ENCODE assay signal across 8 cellular contexts in genomic region chr1:27668808-27669723, GRCh38. TPM values are rescaled to one million over a fixed set of nuclear protein-coding genes. Genes with fewer than 3 reads are reported as not detected.
DNase-seq lines count a peak whose midpoint lies in the region; ATAC-seq lines count a peak whose summit lies in the region.

No MANE protein-coding gene starts in this region.

- peaks cover 13% of the 10 kb centered on the region for H3K36me3 Mint-ChIP-seq in effector memory CD8-positive, alpha-beta T cell (ENCODE audit: insufficient read depth)

- ATAC-seq in effector memory CD8-positive, alpha-beta T cell (replicated peaks): peak; percentile 48
- ATAC-seq in GM21786 (IDR thresholded peaks at IDR 0.05; ENCODE audit: unreplicated experiment): no peak

- DNase-seq in AG08396 (ENCODE audit: low spot score) (peak; percentile 78), GM19238 (ENCODE audit: insufficient read length, low spot score) (peak; percentile 74), NCI-H510A (lab: John Stamatoyannopoulos, UW) (peak; percentile 27)
- DNase-seq in activated CD8-positive, alpha-beta memory T cell treated with anti-CD3 and anti-CD28 coated beads for 24 hours: peak; percentile 97
- peak; percentile 87 to 91 (median 88) for DNase-seq in effector memory CD8-positive, alpha-beta T cell
- peak; percentile 81 to 86 for DNase-seq in stimulated activated CD8-positive, alpha-beta memory T cell treated with anti-CD3 and anti-CD28 coated beads, Interleukin-2, amount 100 ng/mL, for 48 hours (ENCODE audit: low read depth in 2 of 2)

- peak overlapping the region; percentile 13 to 32 for H3K27ac Mint-ChIP-seq in effector memory CD8-positive, alpha-beta T cell

- no peaks in the 10 kb centered on the region for H3K27me3 ChIP-seq in mononuclear cell (ENCODE audit: insufficient read depth, low read length)

- no peaks in the 10 kb centered on the region for H3K9me3 ChIP-seq in mononuclear cell (ENCODE audit: low read depth, low read length)

- peak overlapping the region; percentile 12 for H3K4me3 ChIP-seq in mononuclear cell (ENCODE audit: low read length)

- H3K4me1 Mint-ChIP-seq in effector memory CD8-positive, alpha-beta T cell (ENCODE audit: low read depth in 2 of 2): peaks cover 22 to 33% of the 10 kb centered on the region in 2 donors

- no peaks in the 10 kb centered on the region for H3K27me3 Mint-ChIP-seq in effector memory CD8-positive, alpha-beta T cell

- peaks cover 66% of the 10 kb centered on the region for H3K4me1 ChIP-seq in mononuclear cell (ENCODE audit: insufficient read depth, low read length)

- peak overlapping the region; percentile 69 to 80 for H3K4me3 Mint-ChIP-seq in effector memory CD8-positive, alpha-beta T cell

- no peaks in the 10 kb centered on the region for H3K9me3 Mint-ChIP-seq in effector memory CD8-positive, alpha-beta T cell

RNA-seq across cellular contexts. Expression of gene IFI6, which starts 2.9 kb away (rescaled TPM):
- 85.6 TPM for total RNA-seq in mononuclear cell

RNA-seq across cellular contexts. Expression of gene FGR, which starts 34.1 kb away (rescaled TPM):
- total RNA-seq in mononuclear cell: 123 TPM

RNA-seq across cellular contexts. Expression of gene FAM76A, which starts 56.7 kb away (rescaled TPM):
- total RNA-seq in mononuclear cell: 18.7 TPM

Comparison
In these comparisons a context has a peak if more than half of its experiments do, and no peak if none do; other contexts are left out.
1. DNase-seq: peak in every context shown above with its lines; median percentile 97 in activated CD8-positive, alpha-beta memory T cell treated with anti-CD3 and anti-CD28 coated beads for 24 hours; 88 in effector memory CD8-positive, alpha-beta T cell; 84 in stimulated activated CD8-positive, alpha-beta memory T cell treated with anti-CD3 and anti-CD28 coated beads, Interleukin-2, amount 100 ng/mL, for 48 hours; 78 in AG08396; 74 in GM19238; 27 in NCI-H510A.